ENCODE assay signal across 20 cellular contexts in the genomic region with DNA sequence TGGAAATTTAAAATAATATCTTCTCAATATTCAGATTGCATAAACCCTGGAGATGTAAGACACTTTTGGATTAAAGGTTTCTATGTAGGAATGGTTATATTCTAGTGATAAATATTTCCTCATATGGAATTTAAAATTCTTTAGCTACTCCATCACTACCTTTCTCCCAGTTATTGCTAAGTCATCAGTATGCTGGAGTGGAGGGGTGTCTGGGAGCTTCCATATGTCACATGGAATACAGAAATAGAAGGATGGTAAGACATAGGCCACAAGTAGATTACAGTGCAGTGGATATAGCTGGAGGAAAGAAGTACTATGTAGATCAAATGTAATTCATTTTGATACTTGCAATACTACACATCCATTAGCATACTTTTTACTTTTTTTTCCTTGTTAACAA.
DNase-seq lines count a peak whose midpoint lies in the region; ATAC-seq and TF ChIP-seq lines count a peak whose summit lies in the region.
"Had no signal": no experiment of that assay in that cellular context is flagged by ENCODE, and none has a peak within 500 bp of the region (broad histone marks: within the 10 kb centered on the region; RNA-seq: fewer than 3 reads in every experiment).

No MANE protein-coding gene starts in this region.

- H3K79me2 ChIP-seq in ACC112 (ENCODE audit: control insufficient read depth, insufficient read depth, low read length, unreplicated experiment) (no peaks in the 10 kb centered on the region), parathyroid adenoma (no peaks in the 10 kb centered on the region)

- no peak for TF ChIP-seq POLR2A in IMR-90 (IDR thresholded peaks at IDR 0.05; ENCODE audit: low read depth, low read length)
- no peak for TF ChIP-seq POLR2A in lower leg skin (IDR thresholded peaks at IDR 0.05)

- no TSS peak for BruUV-seq in IMR-90 (replicated peaks; lab: Mats Ljungman, UMichigan)

- H3K9me3 ChIP-seq in IMR-90 (ENCODE audit: control insufficient read depth, insufficient read depth, low read length) (no peaks in the 10 kb centered on the region), parathyroid adenoma (ENCODE audit: control insufficient read depth, low read length) (no peaks in the 10 kb centered on the region)
- no peaks in the 10 kb centered on the region for H3K9me3 ChIP-seq in effector memory CD4-positive, alpha-beta T cell (ENCODE audit: control insufficient read depth, low read length)
- H3K9me3 ChIP-seq: BLaER1 had no signal

- H3K27ac ChIP-seq in ACC112 (ENCODE audit: low read depth, low read length) (no peak overlapping the region), IMR-90 (ENCODE audit: insufficient read depth, low read length) (no peak overlapping the region), parathyroid adenoma (no peak overlapping the region)
- H3K27ac ChIP-seq in effector memory CD4-positive, alpha-beta T cell (ENCODE audit: insufficient read depth, low read length, poor library complexity, severe bottlenecking) = no peak overlapping the region
- H3K27ac ChIP-seq: BLaER1, HL-60, SK-N-MC had no signal

- H3K36me3 ChIP-seq in ACC112 (ENCODE audit: insufficient read depth, low read length) = no peaks in the 10 kb centered on the region
- no peaks in the 10 kb centered on the region for H3K36me3 ChIP-seq in IMR-90 (ENCODE audit: control insufficient read depth, insufficient read depth, low read length)
- H3K36me3 ChIP-seq in parathyroid adenoma (ENCODE audit: control insufficient read depth, insufficient read depth, low read length) = no peaks in the 10 kb centered on the region
- no peaks in the 10 kb centered on the region for H3K36me3 ChIP-seq in effector memory CD4-positive, alpha-beta T cell (ENCODE audit: control insufficient read depth, insufficient read depth, low read length)
- H3K36me3 ChIP-seq: BLaER1 had no signal

- H3K79me1 ChIP-seq in IMR-90 (ENCODE audit: low read depth in 1 of 2, low read length in 2 of 2) = no peaks in the 10 kb centered on the region

- H2AK5ac ChIP-seq in IMR-90 (ENCODE audit: low read depth, low read length) = no peak overlapping the region

- intact Hi-C loops in IMR-90 (cut with micrococcal nuclease) = loop anchor here (2.0 to 10.0 kb wide), 3 partner anchors 147 to 589 kb away; no protein-coding TSS in a partner anchor
- intact Hi-C loops in lower leg skin (cut with DNase I; ENCODE audit: low total_unique reads) = no loop called here

- dilution Hi-C loops in IMR-90 (cut with HindIII; ENCODE audit: low sequenced_read_pairs, unreplicated experiment) = no loop called here

- H2AK9ac ChIP-seq in IMR-90 (replicated peaks; ENCODE audit: low read depth, low read length, poor library complexity) = no peak overlapping the region

- no peak for TF ChIP-seq RAD21 in IMR-90 (IDR thresholded peaks at IDR 0.05; ENCODE audit: low read length)

- no peak overlapping the region for H3K4ac ChIP-seq in IMR-90 (ENCODE audit: low read depth, low read length)

- no peak overlapping the region for H3K56ac ChIP-seq in IMR-90 (ENCODE audit: extremely low read depth, insufficient read depth, low read length)

- H4K5ac ChIP-seq in IMR-90 (ENCODE audit: low read depth, low read length) = no peak overlapping the region

- H3K4me1 ChIP-seq in ACC112 (ENCODE audit: control insufficient read depth, insufficient read depth, low read length, unreplicated experiment) (peaks cover 9% of the 10 kb centered on the region), IMR-90 (ENCODE audit: control insufficient read depth, insufficient read depth, low read length) (peaks cover 3% of the 10 kb centered on the region), parathyroid adenoma (no peaks in the 10 kb centered on the region)
- H3K4me1 ChIP-seq in effector memory CD4-positive, alpha-beta T cell (ENCODE audit: control insufficient read depth, insufficient read depth, low read length, poor library complexity, severe bottlenecking) = no peaks in the 10 kb centered on the region
- H3K4me1 ChIP-seq: BLaER1 had no signal

- no peak overlapping the region for H2BK120ac ChIP-seq in IMR-90 (ENCODE audit: low read depth, low read length)

- H2BK15ac ChIP-seq in IMR-90 (ENCODE audit: low read depth, low read length) = no peak overlapping the region

- no peak overlapping the region for H3K23ac ChIP-seq in IMR-90 (ENCODE audit: low read depth, low read length)

- H3K4me3 ChIP-seq in ACC112 (ENCODE audit: low read depth, low read length) (no peak overlapping the region), IMR-90 (ENCODE audit: insufficient read depth, low read depth, low read length) (no peak overlapping the region), fibroblast of the aortic adventitia (ENCODE audit: low read depth, low read length) (no peak overlapping the region), parathyroid adenoma (ENCODE audit: low read depth, low read length) (no peak overlapping the region), lower leg skin (ENCODE audit: low read depth, poor library complexity, severe bottlenecking) (no peak overlapping the region)
- H3K4me3 ChIP-seq in effector memory CD4-positive, alpha-beta T cell (ENCODE audit: insufficient read depth, low read depth, low read length, poor library complexity, severe bottlenecking) = no peak overlapping the region
- H3K4me3 ChIP-seq: BLaER1, SK-N-MC had no signal

- CTCF ChIA-PET in IMR-90 (lab: Yijun Ruan, JAX) = interaction anchor here (0.6 to 5.0 kb wide), 5 partner anchors 141 to 477 kb away, joined by 3 to 27 read pairs (median 4); partner anchors contain the start of gene ARL4A

- H3K9ac ChIP-seq in IMR-90 (ENCODE audit: low read depth, low read length) (no peak overlapping the region), parathyroid adenoma (no peak overlapping the region)
- H3K9ac ChIP-seq: BLaER1 had no signal

- H3K18ac ChIP-seq in IMR-90 (ENCODE audit: low read depth, low read length) = no peak overlapping the region

- no peaks in the 10 kb centered on the region for H4K20me1 ChIP-seq in IMR-90 (ENCODE audit: insufficient read depth, low read length)
- H4K20me1 ChIP-seq: BLaER1 had no signal

- POLR2A ChIA-PET in IMR-90 (lab: Charles Lee; ENCODE audit: unreplicated experiment) = no interaction called here

- DNase-seq in IMR-90 = no peak
- DNase-seq in fibroblast of the aortic adventitia (ENCODE audit: low read depth) = peak; percentile 2
- no peak for DNase-seq in effector memory CD4-positive, alpha-beta T cell
- DNase-seq in lower leg skin (ENCODE audit: low spot score in 2 of 2) = no peak
- DNase-seq: CD8-positive, alpha-beta T cell; DMS79; MM.1S; NCI-H1092; NCI-H1436 treated with DMSO at 0.1 percent for 48 hours; NCI-H2029 treated with DMSO at 0.1 percent for 48 hours; NCI-H2171; NCI-H446 treated with DMSO at 0.1 percent for 48 hours; NCI-H69; SHP77 had no signal

- H3K27me3 ChIP-seq in ACC112 (ENCODE audit: insufficient read depth, low read length) (no peaks in the 10 kb centered on the region), IMR-90 (ENCODE audit: control insufficient read depth, insufficient read depth, low read length) (no peaks in the 10 kb centered on the region), parathyroid adenoma (ENCODE audit: control insufficient read depth, insufficient read depth, low read length) (no peaks in the 10 kb centered on the region)
- H3K27me3 ChIP-seq in effector memory CD4-positive, alpha-beta T cell (replicated peaks; ENCODE audit: control insufficient read depth, insufficient read depth, low read length, poor library complexity, severe bottlenecking) = no peaks in the 10 kb centered on the region
- H3K27me3 ChIP-seq: BLaER1 had no signal

- H2BK5ac ChIP-seq in IMR-90 (ENCODE audit: low read depth, low read length, poor library complexity, severe bottlenecking) = no peak overlapping the region

- ATAC-seq in IMR-90 (ENCODE audit: low read depth) (peak; percentile 24; the same call in 1 of the 2 replicates), HG02610 (IDR thresholded peaks at IDR 0.05; ENCODE audit: unreplicated experiment) (no peak)
- ATAC-seq: CD8-positive, alpha-beta T cell had no signal

- H3K9me1 ChIP-seq in IMR-90 (ENCODE audit: insufficient read depth, low read length) = no peaks in the 10 kb centered on the region

- no peak overlapping the region for H4K8ac ChIP-seq in IMR-90 (ENCODE audit: low read depth in 2 of 2, low read length in 2 of 2)

- no peak for TF ChIP-seq CTCF in IMR-90 (conservative IDR thresholded peaks at IDR 0.05; ENCODE audit: low read depth, low read length)
- TF ChIP-seq CTCF in fibroblast of the aortic adventitia (IDR thresholded peaks at IDR 0.05; ENCODE audit: insufficient read depth, low read length) = no peak
- no peak for TF ChIP-seq CTCF in parathyroid adenoma (IDR thresholded peaks at IDR 0.05)
- TF ChIP-seq CTCF in lower leg skin (IDR thresholded peaks at IDR 0.05) = no peak

- no peak overlapping the region for H2BK20ac ChIP-seq in IMR-90 (ENCODE audit: low read depth, low read length)

- peak overlapping the region; percentile 55 for H2AFZ ChIP-seq in ACC112 (ENCODE audit: low read length, unreplicated experiment)
- H2AFZ ChIP-seq in IMR-90 (replicated peaks; ENCODE audit: low read length, poor library complexity) = no peak overlapping the region
- peak overlapping the region; percentile 36 for H2AFZ ChIP-seq in parathyroid adenoma

- H3K4me2 ChIP-seq in IMR-90 (ENCODE audit: low read depth, low read length) = no peak overlapping the region
- no peak overlapping the region for H3K4me2 ChIP-seq in parathyroid adenoma (ENCODE audit: low read length)
- H3K4me2 ChIP-seq: BLaER1 had no signal

- H3K14ac ChIP-seq in IMR-90 (replicated peaks; ENCODE audit: low read depth, low read length) = no peak overlapping the region

- no peak overlapping the region for H4K91ac ChIP-seq in IMR-90 (ENCODE audit: insufficient read depth, low read depth, low read length)

- in situ Hi-C loops in IMR-90 (cut with MboI; ENCODE audit: low sequenced_read_pairs) = loop anchor here (25.0 kb wide), 1 partner anchor 429 kb away; the partner anchor contains the start of gene ARL4A

TF ChIP-seq in IMR-90, 13 proteins besides CTCF, POLR2A, EP300 and RAD21:
- TF ChIP-seq USF2 (IDR thresholded peaks at IDR 0.05; ENCODE audit: low read depth, low read length) (no peak), MAFK (IDR thresholded peaks at IDR 0.05; ENCODE audit: low read depth, low read length) (peak; percentile 71)
